In genomic region chr1:164210211-164210739, GRCh38 we compare ENCODE assay signal across 23 cellular contexts.
"Had no signal": no experiment of that assay in that cellular context is flagged by ENCODE, and none has a peak within 500 bp of the region (broad histone marks: within the 10 kb centered on the region; RNA-seq: fewer than 3 reads in every experiment).

No MANE protein-coding gene starts in this region.

- H3K4me1 ChIP-seq: neural progenitor cell, pancreas, prostate gland, right lobe of liver, sigmoid colon, stomach, thyroid gland, tibial nerve, upper lobe of right lung, uterus had no signal

- DNase-seq: naive thymus-derived CD4-positive, alpha-beta T cell; natural killer cell; pancreas; retina; right cardiac atrium; sigmoid colon; small intestine; stimulated activated CD4-positive, alpha-beta T cell treated with anti-CD3 and anti-CD28 coated beads, Interleukin-15, amount 100 ng/mL, for 24 hours; stimulated activated CD4-positive, alpha-beta T cell treated with anti-CD3 and anti-CD28 coated beads, Interleukin-2, amount 100 ng/mL, for 24 hours; stimulated activated CD4-positive, alpha-beta T cell treated with anti-CD3 and anti-CD28 coated beads, Interleukin-2, amount 100 ng/mL, for 48 hours; stimulated activated CD4-positive, alpha-beta T cell treated with anti-CD3 and anti-CD28 coated beads, Interleukin-4, amount 100 ng/mL, for 24 hours; stimulated activated naive B cell treated with anti-CD40 and anti-IgM and Interleukin-4, amounts not matched to agents 10 μg/mL and 1 μg/mL and 100 μg/mL, for 72 hours; stimulated activated naive CD4-positive, alpha-beta T cell treated with Interleukin-2 at 50 U/mL for 16 hours; stomach; thyroid gland; upper lobe of right lung; uterus had no signal

- H3K36me3 ChIP-seq: neural progenitor cell, pancreas, prostate gland, right lobe of liver, sigmoid colon, stomach, thoracic aorta, thyroid gland, tibial nerve, upper lobe of right lung, uterus had no signal

- H3K4me2 ChIP-seq: neural progenitor cell had no signal

- H3K9ac ChIP-seq: neural progenitor cell had no signal

- FAIRE-seq: pancreas, small intestine had no signal

- H3K4me3 ChIP-seq: neural progenitor cell, pancreas, prostate gland, right lobe of liver, sigmoid colon, stomach, thoracic aorta, thyroid gland, tibial nerve, upper lobe of right lung, uterus had no signal

- H2AFZ ChIP-seq: neural progenitor cell had no signal

- ATAC-seq: naive thymus-derived CD4-positive, alpha-beta T cell; natural killer cell; pancreas; stimulated activated effector memory CD8-positive, alpha-beta T cell treated with anti-CD3 and anti-CD28 coated beads, Interleukin-12 subunit alpha, Interleukin-12 subunit beta, amount 100 ng/mL, for 72 hours; stimulated activated naive B cell treated with anti-CD40 and anti-IgM and Interleukin-4, amounts not matched to agents 10 μg/mL and 1 μg/mL and 100 μg/mL, for 72 hours; upper lobe of right lung had no signal

- H3K9me3 ChIP-seq: pancreas, prostate gland, right lobe of liver, sigmoid colon, stomach, thoracic aorta, thyroid gland, tibial nerve, upper lobe of right lung, uterus had no signal

- H3K27ac ChIP-seq: neural progenitor cell, pancreas, prostate gland, right lobe of liver, sigmoid colon, stomach, thoracic aorta, thyroid gland, tibial nerve, upper lobe of right lung, uterus had no signal

- H3K27me3 ChIP-seq: neural progenitor cell, pancreas, right lobe of liver, sigmoid colon, stomach, thyroid gland, tibial nerve, upper lobe of right lung, uterus had no signal
